ENCODE assay signal across 1 cellular context in the genomic region with DNA sequence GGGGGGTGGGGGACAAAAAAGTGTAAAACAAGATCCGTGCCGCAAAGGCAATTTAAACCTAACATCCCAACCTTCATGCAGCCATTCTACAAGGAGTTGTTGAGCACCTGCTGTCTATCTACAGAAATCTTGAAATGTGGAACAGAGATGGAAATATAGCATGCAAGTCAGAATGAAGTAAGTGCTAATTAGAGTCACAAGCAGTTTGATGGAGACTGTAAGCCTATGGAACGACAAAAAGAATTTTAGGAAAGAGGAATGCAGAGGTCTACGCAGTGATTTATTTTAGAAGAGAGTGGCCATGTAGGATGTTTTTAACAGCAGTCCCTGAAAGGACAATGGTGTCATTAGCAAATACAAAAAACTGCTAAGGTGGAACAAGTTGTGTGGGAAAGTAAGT.
TF ChIP-seq lines count a peak whose summit lies in the region.

No MANE protein-coding gene starts in this region.

TF ChIP-seq in A549, 52 proteins besides CTCF, POLR2A, EP300 and RAD21 (continued from another document):
- TF ChIP-seq GATA3 (IDR thresholded peaks at IDR 0.05; ENCODE audit: borderline replicate concordance), result no peak
- no peak for TF ChIP-seq MAZ (IDR thresholded peaks at IDR 0.05; ENCODE audit: borderline replicate concordance, low read depth, low read length)
- TF ChIP-seq CHD2 (IDR thresholded peaks at IDR 0.05; ENCODE audit: low read length, partially characterized antibody), result no peak
- no peak for TF ChIP-seq KDM5A (IDR thresholded peaks at IDR 0.05)
- no peak for TF ChIP-seq HDAC2 (IDR thresholded peaks at IDR 0.05)
- TF ChIP-seq CHD4 (IDR thresholded peaks at IDR 0.05; ENCODE audit: borderline replicate concordance), result no peak
- TF ChIP-seq, protein P1, sequence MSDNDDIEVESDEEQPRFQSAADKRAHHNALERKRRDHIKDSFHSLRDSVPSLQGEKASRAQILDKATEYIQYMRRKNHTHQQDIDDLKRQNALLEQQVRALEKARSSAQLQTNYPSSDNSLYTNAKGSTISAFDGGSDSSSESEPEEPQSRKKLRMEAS (IDR thresholded peaks at IDR 0.05), result no peak
- no peak for TF ChIP-seq NPAS2 (CRISPR knock-in tag; IDR thresholded peaks at IDR 0.05; ENCODE audit: borderline replicate concordance)
